In the genomic region with DNA sequence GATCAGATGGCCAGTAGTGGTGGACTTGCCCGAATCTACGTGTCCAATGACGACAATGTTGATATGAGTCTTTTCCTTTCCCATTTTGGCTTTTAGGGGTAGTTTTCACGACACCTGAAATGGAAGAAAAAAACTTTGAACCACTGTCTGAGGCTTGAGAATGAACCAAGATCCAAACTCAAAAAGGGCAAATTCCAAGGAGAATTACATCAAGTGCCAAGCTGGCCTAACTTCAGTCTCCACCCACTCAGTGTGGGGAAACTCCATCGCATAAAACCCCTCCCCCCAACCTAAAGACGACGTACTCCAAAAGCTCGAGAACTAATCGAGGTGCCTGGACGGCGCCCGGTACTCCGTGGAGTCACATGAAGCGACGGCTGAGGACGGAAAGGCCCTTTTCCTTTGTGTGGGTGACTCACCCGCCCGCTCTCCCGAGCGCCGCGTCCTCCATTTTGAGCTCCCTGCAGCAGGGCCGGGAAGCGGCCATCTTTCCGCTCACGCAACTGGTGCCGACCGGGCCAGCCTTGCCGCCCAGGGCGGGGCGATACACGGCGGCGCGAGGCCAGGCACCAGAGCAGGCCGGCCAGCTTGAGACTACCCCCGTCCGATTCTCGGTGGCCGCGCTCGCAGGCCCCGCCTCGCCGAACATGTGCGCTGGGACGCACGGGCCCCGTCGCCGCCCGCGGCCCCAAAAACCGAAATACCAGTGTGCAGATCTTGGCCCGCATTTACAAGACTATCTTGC, we compare ENCODE assay signal across 8 cellular contexts. TPM values are rescaled to one million over a fixed set of nuclear protein-coding genes. Genes with fewer than 3 reads are reported as not detected.
DNase-seq lines count a peak whose midpoint lies in the region; ATAC-seq and TF ChIP-seq lines count a peak whose summit lies in the region.

No MANE protein-coding gene starts in this region.

- peak overlapping the region; percentile 98 for H3K27ac Mint-ChIP-seq in activated CD4-positive, alpha-beta T cell treated with anti-CD3 and anti-CD28 coated beads for 36 hours
- peak overlapping the region; percentile 98 for H3K27ac Mint-ChIP-seq in chondrocyte (ENCODE audit: unreplicated experiment)

- no peaks in the 10 kb centered on the region for H3K27me3 Mint-ChIP-seq in activated CD4-positive, alpha-beta T cell treated with anti-CD3 and anti-CD28 coated beads for 36 hours
- no peaks in the 10 kb centered on the region for H3K27me3 Mint-ChIP-seq in chondrocyte (ENCODE audit: low read depth)

- ATAC-seq in activated CD4-positive, alpha-beta T cell treated with anti-CD3 and anti-CD28 coated beads for 36 hours = peak; percentile 18
- ATAC-seq in GM21447 (IDR thresholded peaks at IDR 0.05; ENCODE audit: unreplicated experiment) = no peak

- CTCF ChIA-PET in activated CD4-positive, alpha-beta T cell treated with anti-CD3 and anti-CD28 coated beads for 36 hours (lab: Charles Lee) = interaction anchor here (1.0 to 3.3 kb wide), 2 partner anchors 90 to 133 kb away, joined by 3 to 25 read pairs; partner anchors contain the start of gene SLC17A5

- H3K9me3 Mint-ChIP-seq in activated CD4-positive, alpha-beta T cell treated with anti-CD3 and anti-CD28 coated beads for 36 hours (ENCODE audit: low read depth) = no peaks in the 10 kb centered on the region
- no peaks in the 10 kb centered on the region for H3K9me3 Mint-ChIP-seq in chondrocyte (ENCODE audit: low read depth)

- DNase-seq in NCI-H82 (lab: John Stamatoyannopoulos, UW) (peak; percentile 62), NCI-H82 treated with DMSO at 0.1 percent for 48 hours (lab: John Stamatoyannopoulos, UW; ENCODE audit: unreplicated experiment) (no peak), NCI-H146 treated with DMSO at 0.1 percent for 48 hours (lab: John Stamatoyannopoulos, UW; ENCODE audit: unreplicated experiment) (peak; percentile 25), chondrocyte (ENCODE audit: low spot score) (no peak), kidney tubule cell (ENCODE audit: low spot score) (peak; percentile 84)
- DNase-seq in activated CD4-positive, alpha-beta T cell treated with anti-CD3 and anti-CD28 coated beads for 36 hours = peak; percentile 91
- DNase-seq in stimulated activated CD4-positive, alpha-beta T cell treated with anti-CD3 and anti-CD28 coated beads, Interleukin-15, amount 100 ng/mL, for 24 hours = peak; percentile 87

- POLR2A ChIA-PET in activated CD4-positive, alpha-beta T cell treated with anti-CD3 and anti-CD28 coated beads for 36 hours (lab: Charles Lee) = interaction anchor here (0.6 to 3.4 kb wide), 9 partner anchors 10 to 134 kb away, joined by 3 to 29 read pairs (median 10); partner anchors contain the start of genes CGAS, MTO1 and SLC17A5

- peaks cover 31% of the 10 kb centered on the region for H3K4me1 Mint-ChIP-seq in activated CD4-positive, alpha-beta T cell treated with anti-CD3 and anti-CD28 coated beads for 36 hours
- peaks cover 55% of the 10 kb centered on the region for H3K4me1 Mint-ChIP-seq in chondrocyte (ENCODE audit: low read depth)

- TF ChIP-seq CTCF in chondrocyte (IDR thresholded peaks at IDR 0.05) = no peak

- H3K36me3 Mint-ChIP-seq in activated CD4-positive, alpha-beta T cell treated with anti-CD3 and anti-CD28 coated beads for 36 hours (ENCODE audit: low read depth) = peaks cover 60% of the 10 kb centered on the region
- H3K36me3 Mint-ChIP-seq in chondrocyte (ENCODE audit: low read depth) = peaks cover 43% of the 10 kb centered on the region

- peak overlapping the region; percentile 97 for H3K4me3 Mint-ChIP-seq in activated CD4-positive, alpha-beta T cell treated with anti-CD3 and anti-CD28 coated beads for 36 hours
- H3K4me3 Mint-ChIP-seq in chondrocyte (ENCODE audit: unreplicated experiment) = peak overlapping the region; percentile 93

- intact Hi-C loops in activated CD4-positive, alpha-beta T cell treated with anti-CD3 and anti-CD28 coated beads for 36 hours (cut with DNase I, micrococcal nuclease) = loop anchor here (2.0 to 5.0 kb wide), 3 partner anchors 59 to 1722 kb away; partner anchors contain the start of genes COX7A2 (in 2 of the 2), KCNQ5 (in 1 of the 2) and MTO1 (in 1 of the 2)

RNA-seq across cellular contexts. Expression of gene EEF1A1, which starts 0.7 kb away (rescaled TPM):
- over 10,000 TPM; 11,209 to 15,482 TPM for total RNA-seq in activated CD4-positive, alpha-beta T cell treated with anti-CD3 and anti-CD28 coated beads for 36 hours
- total RNA-seq in chondrocyte = 8,230 to 8,902 TPM (median 8,643 TPM) in 3 replicates

RNA-seq across cellular contexts. Expression of gene MTO1, which starts 58.6 kb away (rescaled TPM):
- total RNA-seq in activated CD4-positive, alpha-beta T cell treated with anti-CD3 and anti-CD28 coated beads for 36 hours = 10 to 100 TPM; 45.0 to 49.7 TPM
- 18.4 to 26.0 TPM (median 25.6 TPM) in 3 replicates for total RNA-seq in chondrocyte

Comparison
In these comparisons a context has a peak if more than half of its experiments do, and no peak if none do; other contexts are left out.
1. DNase-seq: peak in NCI-H82 (single experiment), NCI-H146 treated with DMSO at 0.1 percent for 48 hours (single experiment), activated CD4-positive, alpha-beta T cell treated with anti-CD3 and anti-CD28 coated beads for 36 hours (single experiment), kidney tubule cell (single experiment) and stimulated activated CD4-positive, alpha-beta T cell treated with anti-CD3 and anti-CD28 coated beads, Interleukin-15, amount 100 ng/mL, for 24 hours (single experiment); none in NCI-H82 treated with DMSO at 0.1 percent for 48 hours (single experiment) and chondrocyte (single experiment).